ENCODE assay signal across 8 cellular contexts in the genomic region with DNA sequence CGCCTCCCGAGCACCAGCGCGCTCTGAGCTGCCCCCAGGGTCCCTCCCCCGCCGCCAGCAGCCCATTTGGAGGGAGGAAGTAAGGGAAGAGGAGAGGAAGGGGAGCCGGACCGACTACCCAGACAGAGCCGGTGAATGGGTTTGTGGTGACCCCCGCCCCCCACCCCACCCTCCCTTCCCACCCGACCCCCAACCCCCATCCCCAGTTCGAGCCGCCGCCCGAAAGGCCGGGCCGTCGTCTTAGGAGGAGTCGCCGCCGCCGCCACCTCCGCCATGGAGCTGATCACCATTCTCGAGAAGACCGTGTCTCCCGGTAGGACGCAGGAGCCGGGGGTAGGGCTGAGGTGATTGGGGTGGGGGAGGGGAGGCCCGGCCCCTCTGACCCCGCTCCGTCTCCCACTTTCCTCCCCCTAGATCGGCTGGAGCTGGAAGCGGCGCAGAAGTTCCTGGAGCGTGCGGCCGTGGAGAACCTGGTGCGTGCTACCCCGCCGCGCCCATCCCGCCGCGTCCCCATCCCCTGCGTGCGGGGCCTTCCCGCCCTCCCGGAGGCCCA. TPM values are rescaled to one million over a fixed set of nuclear protein-coding genes. Genes with fewer than 3 reads are reported as not detected.
A peak's percentile ranks its signal among the peaks of the same experiment; 100 is the strongest.
DNase-seq lines count a peak whose midpoint lies in the region; ATAC-seq lines count a peak whose summit lies in the region.

No MANE protein-coding gene starts in this region.

- H3K4me3 Mint-ChIP-seq in stimulated activated memory B cell treated with anti-CD40 and anti-IgM and Interleukin-4, amounts not matched to agents 10 μg/mL and 1 μg/mL and 100 μg/mL, for 72 hours = peak overlapping the region; percentile 94

- peak overlapping the region; percentile 98 for H3K4me3 ChIP-seq in Jurkat, Clone E6-1 (ENCODE audit: low read length)
- H3K4me3 ChIP-seq in iPS-18a (ENCODE audit: low read length) = peak overlapping the region; percentile 70

- H3K27me3 ChIP-seq in iPS-18a (ENCODE audit: control insufficient read depth, insufficient read depth, low read length) = no peaks in the 10 kb centered on the region

- peak overlapping the region; percentile 39 for H3K27ac ChIP-seq in iPS-18a (ENCODE audit: low read length)

- peak; percentile 1 to 4 for ATAC-seq in activated naive CD4-positive, alpha-beta T cell treated with anti-CD3 and anti-CD28 coated beads, Interleukin-2, amount 50 U/mL, for 72 hours
- ATAC-seq in stimulated activated memory B cell treated with anti-CD40 and anti-IgM and Interleukin-4, amounts not matched to agents 10 μg/mL and 1 μg/mL and 100 μg/mL, for 72 hours = peak; percentile 31

- peaks cover 45% of the 10 kb centered on the region for H3K4me1 Mint-ChIP-seq in stimulated activated memory B cell treated with anti-CD40 and anti-IgM and Interleukin-4, amounts not matched to agents 10 μg/mL and 1 μg/mL and 100 μg/mL, for 72 hours

- peak overlapping the region; percentile 92 to 97 for H3K27ac Mint-ChIP-seq in activated naive CD4-positive, alpha-beta T cell treated with anti-CD3 and anti-CD28 coated beads, Interleukin-2, amount 50 U/mL, for 72 hours
- H3K27ac Mint-ChIP-seq in stimulated activated memory B cell treated with anti-CD40 and anti-IgM and Interleukin-4, amounts not matched to agents 10 μg/mL and 1 μg/mL and 100 μg/mL, for 72 hours = peak overlapping the region; percentile 90

- no peaks in the 10 kb centered on the region for H3K27me3 Mint-ChIP-seq in stimulated activated memory B cell treated with anti-CD40 and anti-IgM and Interleukin-4, amounts not matched to agents 10 μg/mL and 1 μg/mL and 100 μg/mL, for 72 hours

- peaks cover 42% of the 10 kb centered on the region for H3K36me3 ChIP-seq in iPS-18a (ENCODE audit: control insufficient read depth, low read depth, low read length)

- no peaks in the 10 kb centered on the region for H3K9me3 ChIP-seq in iPS-18a (ENCODE audit: control insufficient read depth, low read depth, low read length)

- DNase-seq in NCI-H1436 (lab: John Stamatoyannopoulos, UW) (peak; percentile 66), NCI-H1436 treated with DMSO at 0.1 percent for 48 hours (lab: John Stamatoyannopoulos, UW) (no peak), Ammon's horn (ENCODE audit: low spot score) (no peak), SW480 (ENCODE audit: low spot score) (no peak)
- DNase-seq in Jurkat, Clone E6-1 (ENCODE audit: low read depth, low spot score) = no peak
- DNase-seq in activated naive CD4-positive, alpha-beta T cell treated with anti-CD3 and anti-CD28 coated beads, Interleukin-2, amount 50 U/mL, for 72 hours (ENCODE audit: low spot score in 2 of 2) = no peak

- H3K9me3 Mint-ChIP-seq in activated naive CD4-positive, alpha-beta T cell treated with anti-CD3 and anti-CD28 coated beads, Interleukin-2, amount 50 U/mL, for 72 hours = no peaks in the 10 kb centered on the region
- no peaks in the 10 kb centered on the region for H3K9me3 Mint-ChIP-seq in stimulated activated memory B cell treated with anti-CD40 and anti-IgM and Interleukin-4, amounts not matched to agents 10 μg/mL and 1 μg/mL and 100 μg/mL, for 72 hours

- H3K9ac ChIP-seq in iPS-18a (ENCODE audit: low read length) = peak overlapping the region; percentile 79

- peaks cover 29 to 55% of the 10 kb centered on the region in 2 donors for H3K36me3 Mint-ChIP-seq in activated naive CD4-positive, alpha-beta T cell treated with anti-CD3 and anti-CD28 coated beads, Interleukin-2, amount 50 U/mL, for 72 hours
- peaks cover 28% of the 10 kb centered on the region for H3K36me3 Mint-ChIP-seq in stimulated activated memory B cell treated with anti-CD40 and anti-IgM and Interleukin-4, amounts not matched to agents 10 μg/mL and 1 μg/mL and 100 μg/mL, for 72 hours

- peaks cover 17% of the 10 kb centered on the region for H3K4me1 ChIP-seq in iPS-18a (ENCODE audit: control insufficient read depth, low read depth, low read length)

RNA-seq across cellular contexts. Expression of gene KPNB1, which starts 0.3 kb away (rescaled TPM):
- polyA plus RNA-seq in Jurkat, Clone E6-1 (2012; ENCODE audit: insufficient read depth, insufficient read length) = 295 TPM
- total RNA-seq in activated naive CD4-positive, alpha-beta T cell treated with anti-CD3 and anti-CD28 coated beads, Interleukin-2, amount 50 U/mL, for 72 hours = 100 to 1,000 TPM; 560 to 601 TPM

RNA-seq across cellular contexts. Expression of gene TBKBP1, which starts 43.9 kb away (rescaled TPM):
- 12.5 TPM for polyA plus RNA-seq in Jurkat, Clone E6-1 (2012; ENCODE audit: insufficient read depth, insufficient read length)
- 10 to 100 TPM; 15.4 to 21.4 TPM for total RNA-seq in activated naive CD4-positive, alpha-beta T cell treated with anti-CD3 and anti-CD28 coated beads, Interleukin-2, amount 50 U/mL, for 72 hours
